In genomic region chr19:45640849-45641273, GRCh38 we compare ENCODE assay signal across 9 cellular contexts. TPM values are rescaled to one million over a fixed set of nuclear protein-coding genes. Genes with fewer than 3 reads are reported as not detected.
DNase-seq lines count a peak whose midpoint lies in the region; ATAC-seq and TF ChIP-seq lines count a peak whose summit lies in the region.
"Had no signal": no experiment of that assay in that cellular context is flagged by ENCODE, and none has a peak within 500 bp of the region (broad histone marks: within the 10 kb centered on the region; RNA-seq: fewer than 3 reads in every experiment).

No MANE protein-coding gene starts in this region.

- DNase-seq in activated gamma-delta T cell treated with Interleukin-2 at 50 U/mL for 16 hours (peak; percentile 7), activated gamma-delta T cell (lab: John Stamatoyannopoulos, UW) (no peak), lower lobe of right lung (peak; percentile 53), transverse colon (peak; percentile 34), epidermal melanocyte (ENCODE audit: insufficient read length, low spot score) (no peak)
- DNase-seq in activated naive CD4-positive, alpha-beta T cell treated with anti-CD3 and anti-CD28 coated beads, Interleukin-2, amount 50 U/mL, for 72 hours (ENCODE audit: low spot score in 2 of 2) = peak in 1 of 2 donors; percentile 69

- TF ChIP-seq CTCF in lower lobe of right lung (IDR thresholded peaks at IDR 0.05) = no peak
- TF ChIP-seq CTCF in transverse colon (IDR thresholded peaks at IDR 0.05) = no peak

- in situ Hi-C loops in transverse colon (cut with MboI; ENCODE audit: low pct_ligation_motif_present in 1 of 4, low pct_unique_long_range_greater_than_20kb in 1 of 4, low sequenced_read_pairs in 3 of 4) = no loop called here

- H3K9me3 Mint-ChIP-seq in activated naive CD4-positive, alpha-beta T cell treated with anti-CD3 and anti-CD28 coated beads, Interleukin-2, amount 50 U/mL, for 72 hours = peaks cover 0 to 7% of the 10 kb centered on the region in 2 donors

- peak overlapping the region; percentile 96 to 97 for H3K27ac Mint-ChIP-seq in activated naive CD4-positive, alpha-beta T cell treated with anti-CD3 and anti-CD28 coated beads, Interleukin-2, amount 50 U/mL, for 72 hours

- no peak for ATAC-seq in activated naive CD4-positive, alpha-beta T cell treated with anti-CD3 and anti-CD28 coated beads, Interleukin-2, amount 50 U/mL, for 72 hours
- no peak for ATAC-seq in lower lobe of right lung
- no peak for ATAC-seq in HG02970 (IDR thresholded peaks at IDR 0.05; ENCODE audit: low FRiP score, unreplicated experiment)
- ATAC-seq in HG03439 (IDR thresholded peaks at IDR 0.05; ENCODE audit: unreplicated experiment) = no peak

- WGBS in transverse colon (ENCODE audit: low coverage in 1 of 2), 2 donors = 58% methylated on average over 14 to 17 of the region's 17 CpGs

- intact Hi-C loops in lower lobe of right lung (cut with DNase I) = no loop called here
- intact Hi-C loops in transverse colon (cut with DNase I; ENCODE audit: low total_unique reads) = no loop called here

- peaks cover 56% of the 10 kb centered on the region for H3K4me1 ChIP-seq in lower lobe of right lung
- H3K4me1 ChIP-seq in transverse colon = peaks cover 3 to 55% (median 50%) of the 10 kb centered on the region in 4 donors

- no peak for TF ChIP-seq POLR2A in transverse colon (IDR thresholded peaks at IDR 0.05)

- no peak for TF ChIP-seq EP300 in transverse colon (IDR thresholded peaks at IDR 0.05; ENCODE audit: low read depth)

- H3K9me3 ChIP-seq in lower lobe of right lung = no peaks in the 10 kb centered on the region
- no peaks in the 10 kb centered on the region for H3K9me3 ChIP-seq in transverse colon

- H3K27ac ChIP-seq in lower lobe of right lung (peak overlapping the region; percentile 85), transverse colon (peak overlapping the region; percentile 83 to 90 (median 86))

- H3K36me3 ChIP-seq in lower lobe of right lung (no peaks in the 10 kb centered on the region), transverse colon (no peaks in the 10 kb centered on the region)

- H3K4me3 ChIP-seq in lower lobe of right lung (peak overlapping the region; percentile 53), transverse colon (no peak overlapping the region)

- peaks cover 18% of the 10 kb centered on the region for H3K27me3 ChIP-seq in lower lobe of right lung (ENCODE audit: low read depth)
- peaks cover 25% of the 10 kb centered on the region for H3K27me3 ChIP-seq in transverse colon

- H3K36me3 Mint-ChIP-seq in activated naive CD4-positive, alpha-beta T cell treated with anti-CD3 and anti-CD28 coated beads, Interleukin-2, amount 50 U/mL, for 72 hours = peaks cover 23 to 25% of the 10 kb centered on the region in 2 donors

RNA-seq across cellular contexts. Expression of gene EML2, which starts 1.7 kb away (rescaled TPM):
- 100 to 1,000 TPM; 142 to 161 TPM for total RNA-seq in activated naive CD4-positive, alpha-beta T cell treated with anti-CD3 and anti-CD28 coated beads, Interleukin-2, amount 50 U/mL, for 72 hours
- total RNA-seq in lower lobe of right lung (51.4 TPM), transverse colon (10 to 100 TPM; 40.8 to 64.3 (median 60.0) TPM)

RNA-seq across cellular contexts. Expression of gene GIPR, which starts 27.2 kb away (rescaled TPM):
- total RNA-seq in activated naive CD4-positive, alpha-beta T cell treated with anti-CD3 and anti-CD28 coated beads, Interleukin-2, amount 50 U/mL, for 72 hours = 10 to 100 TPM in 1 of 2 donors, 1 to 10 TPM in 1; 7.0 to 15.7 TPM
- 7.5 TPM for total RNA-seq in lower lobe of right lung
- 10 to 100 TPM; 10.1 to 40.4 (median 14.1) TPM for total RNA-seq in transverse colon

RNA-seq across cellular contexts. Expression of gene GPR4, which starts 38.8 kb away (rescaled TPM):
- under 1 TPM in 1 of 2 donors, not detected in 1; 0.09 TPM for total RNA-seq in activated naive CD4-positive, alpha-beta T cell treated with anti-CD3 and anti-CD28 coated beads, Interleukin-2, amount 50 U/mL, for 72 hours
- 10.5 TPM for total RNA-seq in lower lobe of right lung
- 1 to 10 TPM in 1 of 4 donors, under 1 TPM in 3; 0.27 to 1.4 (median 0.43) TPM for total RNA-seq in transverse colon
- total RNA-seq: T-helper 2 cell treated with Interferon-gamma antibody and Interleukin-4, amounts not matched to agents 100 ng/mL and 5 ng/mL, for 36 hours had no signal

RNA-seq across cellular contexts. Expression of gene SNRPD2, which starts 50.9 kb away (rescaled TPM):
- 100 to 1,000 TPM; 755 to 839 TPM for total RNA-seq in activated naive CD4-positive, alpha-beta T cell treated with anti-CD3 and anti-CD28 coated beads, Interleukin-2, amount 50 U/mL, for 72 hours
- total RNA-seq in lower lobe of right lung (229 TPM), transverse colon (100 to 1,000 TPM in 2 of 4 donors, 10 to 100 TPM in 2; 39.3 to 407 (median 93.4) TPM)

RNA-seq across cellular contexts. Expression of gene QPCTL, which starts 51.6 kb away (rescaled TPM):
- 10 to 100 TPM; 21.0 to 30.6 TPM for total RNA-seq in activated naive CD4-positive, alpha-beta T cell treated with anti-CD3 and anti-CD28 coated beads, Interleukin-2, amount 50 U/mL, for 72 hours
- total RNA-seq in lower lobe of right lung (5.0 TPM), transverse colon (10 to 100 TPM in 1 of 4 donors, 1 to 10 TPM in 2, under 1 TPM in 1; 0.75 to 17.3 (median 7.2) TPM)

Comparison
In these comparisons a context has a peak if more than half of its experiments do, and no peak if none do; other contexts are left out.
1. DNase-seq: peak in activated gamma-delta T cell treated with Interleukin-2 at 50 U/mL for 16 hours (single experiment), lower lobe of right lung (single experiment) and transverse colon (single experiment); none in activated gamma-delta T cell (single experiment) and epidermal melanocyte (single experiment).